8 cellular contexts compared by ENCODE assay signal in genomic region chr4:6991771-6992557, GRCh38. TPM values are rescaled to one million over a fixed set of nuclear protein-coding genes. Genes with fewer than 3 reads are reported as not detected.
DNase-seq lines count a peak whose midpoint lies in the region; ATAC-seq, FAIRE-seq and TF ChIP-seq lines count a peak whose summit lies in the region.

No MANE protein-coding gene starts in this region.

- H3K36me3 Mint-ChIP-seq in activated T-helper 17 cell treated with anti-CD3 and anti-CD28 coated beads, Interleukin-2, amount 50 U/mL, for 72 hours (ENCODE audit: low read depth), result peaks cover 50% of the 10 kb centered on the region

- H3K9ac ChIP-seq in keratinocyte (ENCODE audit: control insufficient read depth, extremely low read depth, insufficient read depth, low read length), result peak overlapping the region; percentile 70

- H3K27ac ChIP-seq in left ventricle myocardium inferior (replicated peaks) (peak overlapping the region; percentile 14), keratinocyte (ENCODE audit: control insufficient read depth, insufficient read depth, low read length) (peak overlapping the region; percentile 86), uterus (peak overlapping the region in 1 of 2 donors; percentile 11)

- H3K36me3 ChIP-seq in left ventricle myocardium inferior (peaks cover 26% of the 10 kb centered on the region), keratinocyte (ENCODE audit: control insufficient read depth in 2 of 2, extremely low read depth in 1 of 2, insufficient read depth in 2 of 2, low read length in 2 of 2) (peaks cover 6 to 37% of the 10 kb centered on the region in 2 experiments), uterus (no peaks in the 10 kb centered on the region)

- FAIRE-seq in keratinocyte (lab: Jason Lieb, UNC), result peak; percentile 85

- dilution Hi-C loops in keratinocyte (cut with MboI; ENCODE audit: extremely low pct_ligation_motif_present, low sequenced_read_pairs), result no loop called here

- H3K27me3 ChIP-seq in left ventricle myocardium inferior (ENCODE audit: low read depth) (no peaks in the 10 kb centered on the region), keratinocyte (ENCODE audit: control insufficient read depth, extremely low read depth, insufficient read depth, low read length) (no peaks in the 10 kb centered on the region), uterus (no peaks in the 10 kb centered on the region)

- DNase-seq in left ventricle myocardium inferior (no peak), Right ventricle myocardium superior (no peak), keratinocyte (ENCODE audit: low read depth, low spot score) (peak; percentile 61), uterus (peak; percentile 22 to 29), NCI-H1048 (lab: John Stamatoyannopoulos, UW) (no peak)
- no peak for DNase-seq in stimulated activated CD4-positive, alpha-beta T cell treated with anti-CD3 and anti-CD28 coated beads, Interleukin-2, amount 100 ng/mL, for 48 hours

- H3K9me1 ChIP-seq in keratinocyte (ENCODE audit: control insufficient read depth, extremely low read depth, insufficient read depth, low read length), result peaks cover 4% of the 10 kb centered on the region

- H3K4me3 ChIP-seq in left ventricle myocardium inferior, result peak overlapping the region; percentile 3
- H3K4me3 ChIP-seq in keratinocyte (ENCODE audit: control insufficient read depth in 2 of 3, extremely low read depth in 1 of 3, insufficient read depth in 2 of 3, low read depth in 1 of 3, low read length in 3 of 3), result peak overlapping the region in 2 of 3 experiments; percentile 30 to 62
- no peak overlapping the region for H3K4me3 ChIP-seq in uterus

- ATAC-seq in Right ventricle myocardium superior (ENCODE audit: poor library complexity) (no peak), HG03135 (IDR thresholded peaks at IDR 0.05; ENCODE audit: unreplicated experiment) (no peak)
- no peak for ATAC-seq in activated T-helper 17 cell treated with anti-CD3 and anti-CD28 coated beads, Interleukin-2, amount 50 U/mL, for 72 hours (replicated peaks)

- no peak for TF ChIP-seq POLR2A in uterus (IDR thresholded peaks at IDR 0.05)

- peaks cover 8% of the 10 kb centered on the region for H4K20me1 ChIP-seq in keratinocyte (ENCODE audit: control insufficient read depth, extremely low read depth, insufficient read depth, low read length)

- H3K27ac Mint-ChIP-seq in activated T-helper 17 cell treated with anti-CD3 and anti-CD28 coated beads, Interleukin-2, amount 50 U/mL, for 72 hours, result peak overlapping the region; percentile 62

- H3K27me3 Mint-ChIP-seq in activated T-helper 17 cell treated with anti-CD3 and anti-CD28 coated beads, Interleukin-2, amount 50 U/mL, for 72 hours, result no peaks in the 10 kb centered on the region

- H3K4me1 ChIP-seq in left ventricle myocardium inferior (peaks cover 64% of the 10 kb centered on the region), keratinocyte (ENCODE audit: control insufficient read depth, extremely low read depth, insufficient read depth, low read length) (peaks cover 53% of the 10 kb centered on the region), uterus (peaks cover 9 to 10% of the 10 kb centered on the region in 2 donors)

- H3K4me1 Mint-ChIP-seq in activated T-helper 17 cell treated with anti-CD3 and anti-CD28 coated beads, Interleukin-2, amount 50 U/mL, for 72 hours, result peaks cover 27% of the 10 kb centered on the region

- intact Hi-C loops in left ventricle myocardium inferior (cut with micrococcal nuclease) (no loop called here), Right ventricle myocardium superior (cut with DNase I) (loop anchor here (2.0 kb wide), 1 partner anchor 49 kb away; no protein-coding TSS in a partner anchor), uterus (cut with DNase I; ENCODE audit: low total_unique reads) (no loop called here)

- H3K4me3 Mint-ChIP-seq in activated T-helper 17 cell treated with anti-CD3 and anti-CD28 coated beads, Interleukin-2, amount 50 U/mL, for 72 hours, result peak overlapping the region; percentile 22

- H3K79me2 ChIP-seq in keratinocyte (ENCODE audit: control insufficient read depth, insufficient read depth, low read length), result peaks cover 48% of the 10 kb centered on the region

- TF ChIP-seq CTCF in left ventricle myocardium inferior (IDR thresholded peaks at IDR 0.05; ENCODE audit: borderline replicate concordance), result no peak
- TF ChIP-seq CTCF in keratinocyte (optimal IDR thresholded peaks at IDR 0.05 in 1 of 3, IDR thresholded peaks at IDR 0.05 in 1 of 3, conservative IDR thresholded peaks at IDR 0.05 in 1 of 3; ENCODE audit: extremely low read depth in 1 of 3, insufficient read depth in 2 of 3, low read length in 3 of 3), result no peak
- TF ChIP-seq CTCF in uterus (IDR thresholded peaks at IDR 0.05), result no peak

- H2AFZ ChIP-seq in keratinocyte (ENCODE audit: control insufficient read depth, low read length), result no peak overlapping the region

- H3K9me3 Mint-ChIP-seq in activated T-helper 17 cell treated with anti-CD3 and anti-CD28 coated beads, Interleukin-2, amount 50 U/mL, for 72 hours, result no peaks in the 10 kb centered on the region

- peak overlapping the region; percentile 91 for H3K4me2 ChIP-seq in keratinocyte (ENCODE audit: control insufficient read depth, extremely low read depth, insufficient read depth, low read depth, low read length)

- H3K9me3 ChIP-seq in left ventricle myocardium inferior (replicated peaks) (no peaks in the 10 kb centered on the region), keratinocyte (ENCODE audit: control insufficient read depth, low read depth, low read length) (no peaks in the 10 kb centered on the region), uterus (no peaks in the 10 kb centered on the region)

RNA-seq across cellular contexts. Expression of gene TADA2B, which starts 51.2 kb away (rescaled TPM):
- total RNA-seq in left ventricle myocardium inferior (33.7 TPM), Right ventricle myocardium superior (35.5 TPM), uterus (10 to 100 TPM; 14.1 to 24.0 (median 21.1) TPM)
- 10 to 100 TPM in 1 of 2 donors, 1 to 10 TPM in 1; 8.5 to 13.0 TPM for total RNA-seq in activated T-helper 17 cell treated with anti-CD3 and anti-CD28 coated beads, Interleukin-2, amount 50 U/mL, for 72 hours
- polyA plus RNA-seq in keratinocyte, result 4.6 to 7.2 TPM (median 5.3 TPM) in 3 replicates
- polyA plus RNA-seq in keratinocyte (2011; ENCODE audit: low read depth), result 10.6 TPM
- polyA plus RNA-seq in keratinocyte (2011; cell fraction: cytosol; rRNA removed), result 5.5 and 7.2 TPM in 2 replicates
- polyA plus RNA-seq in keratinocyte (2011; cell fraction: nucleus; rRNA removed), result 7.2 and 7.8 TPM in 2 replicates
- 10.8 and 12.4 TPM in 2 replicates for polyA plus RNA-seq in keratinocyte (2012; ENCODE audit: low replicate concordance)
- 4.4 to 7.2 TPM (median 5.2 TPM) in 3 replicates for polyA minus RNA-seq in keratinocyte
- polyA minus RNA-seq in keratinocyte (2011; cell fraction: cytosol; rRNA and poly(A)+ RNA removed), result 6.7 TPM
- polyA minus RNA-seq in keratinocyte (2011; cell fraction: nucleus; rRNA and poly(A)+ RNA removed), result 4.6 and 6.1 TPM in 2 replicates

Comparison
In these comparisons a context has a peak if more than half of its experiments do, and no peak if none do; other contexts are left out.
1. DNase-seq: peak in keratinocyte (single experiment) and uterus (2 of 2); none in left ventricle myocardium inferior (single experiment), Right ventricle myocardium superior (single experiment), stimulated activated CD4-positive, alpha-beta T cell treated with anti-CD3 and anti-CD28 coated beads, Interleukin-2, amount 100 ng/mL, for 48 hours (0 of 2) and NCI-H1048 (single experiment).
2. H3K4me3 ChIP-seq: peak in left ventricle myocardium inferior (single experiment) and keratinocyte (2 of 3); none in uterus (0 of 2).